In genomic region chr21:44871576-44872265, GRCh38 we compare ENCODE assay signal across 8 cellular contexts. TPM values are rescaled to one million over a fixed set of nuclear protein-coding genes. Genes with fewer than 3 reads are reported as not detected.
A peak's percentile ranks its signal among the peaks of the same experiment; 100 is the strongest.
DNase-seq lines count a peak whose midpoint lies in the region; ATAC-seq and TF ChIP-seq lines count a peak whose summit lies in the region.

No MANE protein-coding gene starts in this region.

- no peaks in the 10 kb centered on the region for H3K9me3 ChIP-seq in adrenal gland (replicated peaks in 1 of 3)
- H3K9me3 ChIP-seq in right atrium auricular region = no peaks in the 10 kb centered on the region

- no peaks in the 10 kb centered on the region for H3K36me3 ChIP-seq in adrenal gland (replicated peaks in 1 of 2)
- H3K36me3 ChIP-seq in right atrium auricular region = peaks cover 5% of the 10 kb centered on the region

- TF ChIP-seq CTCF in CD14-positive monocyte (IDR thresholded peaks at IDR 0.05) (no peak), LNCaP clone FGC (IDR thresholded peaks at IDR 0.05; ENCODE audit: control insufficient read depth, extremely low read depth, insufficient read depth) (no peak), adrenal gland (IDR thresholded peaks at IDR 0.05) (no peak), right atrium auricular region (IDR thresholded peaks at IDR 0.05) (no peak), retinal pigment epithelial cell (conservative IDR thresholded peaks at IDR 0.05; ENCODE audit: low read depth, low read length) (no peak)

- intact Hi-C loops in CD14-positive monocyte (cut with micrococcal nuclease) = loop anchor here (2.0 to 5.0 kb wide), 3 partner anchors 36 to 54 kb away; partner anchors contain the start of gene SUMO3 (in 2 of the 2)
- intact Hi-C loops in adrenal gland (cut with DNase I) = loop anchor here in 1 of 2 donors (5.0 kb wide), 1 partner anchor 54 kb away; the partner anchor contains the start of gene SUMO3

- H3K27me3 ChIP-seq in adrenal gland (no peaks in the 10 kb centered on the region), right atrium auricular region (no peaks in the 10 kb centered on the region)

- no peaks in the 10 kb centered on the region for H3K27me3 Mint-ChIP-seq in CD14-positive monocyte (ENCODE audit: low read depth in 3 of 3)

- H3K4me1 ChIP-seq in adrenal gland (replicated peaks in 1 of 2) = peaks cover 60 to 74% of the 10 kb centered on the region in 2 donors
- peaks cover 0 to 78% of the 10 kb centered on the region in 2 donors for H3K4me1 ChIP-seq in right atrium auricular region

- DNase-seq in CD14-positive monocyte (ENCODE audit: low spot score) (peak; percentile 67), LNCaP clone FGC (ENCODE audit: low read depth) (no peak), adrenal gland (peak in 6 of 7 donors; percentile 57 to 74 (median 70)), right atrium auricular region (ENCODE audit: low spot score) (peak; percentile 86), retinal pigment epithelial cell (ENCODE audit: low read depth) (no peak), NCI-H2196 (lab: John Stamatoyannopoulos, UW; ENCODE audit: unreplicated experiment) (no peak)

- peaks cover 0 to 3% (median 0%) of the 10 kb centered on the region in 7 donors for H3K9me3 Mint-ChIP-seq in CD14-positive monocyte

- peak overlapping the region; percentile 80 to 94 (median 89) for H3K27ac Mint-ChIP-seq in CD14-positive monocyte

- TF ChIP-seq POLR2A in adrenal gland (IDR thresholded peaks at IDR 0.05) = peak in 1 of 2 donors; percentile 48

- H3K27ac ChIP-seq in adrenal gland = peak overlapping the region in 3 of 5 donors; percentile 81 to 91 (median 89)
- H3K27ac ChIP-seq in right atrium auricular region = peak overlapping the region; percentile 89 to 97

- peaks cover 19 to 20% of the 10 kb centered on the region in 2 donors for H3K36me3 Mint-ChIP-seq in CD14-positive monocyte

- H3K4me1 Mint-ChIP-seq in CD14-positive monocyte = peaks cover 74% of the 10 kb centered on the region

- H3K4me3 Mint-ChIP-seq in CD14-positive monocyte = peak overlapping the region; percentile 92 to 97

- no peak for ATAC-seq in GM19328 (IDR thresholded peaks at IDR 0.05; ENCODE audit: unreplicated experiment)
- no peak for ATAC-seq in GM21381 (IDR thresholded peaks at IDR 0.05; ENCODE audit: unreplicated experiment)

- 30 to 41% (median 33%) methylated on average over 13 to 14 of the region's 14 CpGs for WGBS in adrenal gland, 4 donors

- H3K4me3 ChIP-seq in LNCaP clone FGC (ENCODE audit: low read depth, low read length) (peak overlapping the region; percentile 91), adrenal gland (peak overlapping the region in 2 of 4 donors; percentile 75 to 99), right atrium auricular region (peak overlapping the region; percentile 89 to 93), retinal pigment epithelial cell (ENCODE audit: low read length) (peak overlapping the region; percentile 74)

RNA-seq across cellular contexts. Expression of gene PTTG1IP, which starts 1.8 kb away (rescaled TPM):
- polyA plus RNA-seq in CD14-positive monocyte (100 to 1,000 TPM; 206 to 238 TPM), adrenal gland (100 to 1,000 TPM; 110 to 138 (median 118) TPM)
- total RNA-seq in adrenal gland (100 to 1,000 TPM; 114 to 467 (median 251) TPM), right atrium auricular region (100 to 1,000 TPM; 284 to 303 TPM)

RNA-seq across cellular contexts. Expression of gene ITGB2, which starts 49.0 kb away (rescaled TPM):
- polyA plus RNA-seq in CD14-positive monocyte (1,000 to 10,000 TPM; 1,470 to 1,628 TPM), adrenal gland (100 to 1,000 TPM in 2 of 3 donors, 10 to 100 TPM in 1; 10.9 to 249 (median 101) TPM)
- total RNA-seq in adrenal gland (100 to 1,000 TPM in 4 of 8 donors, 10 to 100 TPM in 4; 68.2 to 212 (median 120) TPM), right atrium auricular region (10 to 100 TPM; 16.7 to 63.6 TPM)

RNA-seq across cellular contexts. Expression of gene SUMO3, which starts 53.9 kb away (rescaled TPM):
- 100 to 1,000 TPM; 109 to 112 TPM for polyA plus RNA-seq in CD14-positive monocyte
- 10 to 100 TPM; 64.4 to 92.3 (median 80.2) TPM for total RNA-seq in adrenal gland
- polyA plus RNA-seq in adrenal gland = 10 to 100 TPM; 21.1 to 70.6 (median 36.4) TPM
- 10 to 100 TPM; 59.7 to 74.1 TPM for total RNA-seq in right atrium auricular region

Comparison
In these comparisons a context has a peak if more than half of its experiments do, and no peak if none do; other contexts are left out.
1. DNase-seq: peak in CD14-positive monocyte (single experiment), adrenal gland (6 of 7) and right atrium auricular region (single experiment); none in LNCaP clone FGC (single experiment), retinal pigment epithelial cell (single experiment) and NCI-H2196 (single experiment).